In genomic region chr3:100634493-100635272, GRCh38 we compare ENCODE assay signal across 1 cellular context.
TF ChIP-seq lines count a peak whose summit lies in the region.

No MANE protein-coding gene starts in this region.

TF ChIP-seq in GM12878, 131 proteins besides CTCF, POLR2A, EP300 and RAD21 (continued from another document and continues in another):
- no peak for TF ChIP-seq MYC (IDR thresholded peaks at IDR 0.05; ENCODE audit: insufficient read depth, insufficient read length, insufficient replicate concordance, low read length, severe bottlenecking)
- TF ChIP-seq NFYA (IDR thresholded peaks at IDR 0.05; ENCODE audit: borderline replicate concordance, low read depth, low read length), result no peak
- 0 out of 2 replicates have a peak, but pooled peaks have one; percentile 26 for TF ChIP-seq MTA2 (IDR thresholded peaks at IDR 0.05; ENCODE audit: low read depth)
- no peak for TF ChIP-seq JUNB (IDR thresholded peaks at IDR 0.05)
- no peak for TF ChIP-seq TCF12 (IDR thresholded peaks at IDR 0.05; ENCODE audit: low read depth, low read length)
- TF ChIP-seq, protein P1, sequence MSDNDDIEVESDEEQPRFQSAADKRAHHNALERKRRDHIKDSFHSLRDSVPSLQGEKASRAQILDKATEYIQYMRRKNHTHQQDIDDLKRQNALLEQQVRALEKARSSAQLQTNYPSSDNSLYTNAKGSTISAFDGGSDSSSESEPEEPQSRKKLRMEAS (IDR thresholded peaks at IDR 0.05; ENCODE audit: low read depth, low read length), result no peak
- no peak for TF ChIP-seq YBX1 (IDR thresholded peaks at IDR 0.05)
- no peak for TF ChIP-seq CREB1 (IDR thresholded peaks at IDR 0.05; ENCODE audit: low read depth)
- TF ChIP-seq ETV6 (conservative IDR thresholded peaks at IDR 0.05 in 1 of 2, IDR thresholded peaks at IDR 0.05 in 1 of 2; ENCODE audit: borderline replicate concordance in 1 of 2, low read depth in 1 of 2), result no peak
- no peak for TF ChIP-seq BCLAF1 (IDR thresholded peaks at IDR 0.05)
- no peak for TF ChIP-seq ZZZ3 (IDR thresholded peaks at IDR 0.05; ENCODE audit: control insufficient read depth, insufficient read length, low read depth)
- no peak for TF ChIP-seq MXI1 (IDR thresholded peaks at IDR 0.05; ENCODE audit: low read depth, low read length)
- no peak for TF ChIP-seq NFXL1 (IDR thresholded peaks at IDR 0.05; ENCODE audit: borderline replicate concordance)
- TF ChIP-seq STAT1 (conservative IDR thresholded peaks at IDR 0.05), result no peak
- no peak for TF ChIP-seq CUX1 (IDR thresholded peaks at IDR 0.05; ENCODE audit: insufficient replicate concordance, low read depth, low read length)
- no peak for TF ChIP-seq SMARCA5 (IDR thresholded peaks at IDR 0.05)
- TF ChIP-seq, protein P2, sequence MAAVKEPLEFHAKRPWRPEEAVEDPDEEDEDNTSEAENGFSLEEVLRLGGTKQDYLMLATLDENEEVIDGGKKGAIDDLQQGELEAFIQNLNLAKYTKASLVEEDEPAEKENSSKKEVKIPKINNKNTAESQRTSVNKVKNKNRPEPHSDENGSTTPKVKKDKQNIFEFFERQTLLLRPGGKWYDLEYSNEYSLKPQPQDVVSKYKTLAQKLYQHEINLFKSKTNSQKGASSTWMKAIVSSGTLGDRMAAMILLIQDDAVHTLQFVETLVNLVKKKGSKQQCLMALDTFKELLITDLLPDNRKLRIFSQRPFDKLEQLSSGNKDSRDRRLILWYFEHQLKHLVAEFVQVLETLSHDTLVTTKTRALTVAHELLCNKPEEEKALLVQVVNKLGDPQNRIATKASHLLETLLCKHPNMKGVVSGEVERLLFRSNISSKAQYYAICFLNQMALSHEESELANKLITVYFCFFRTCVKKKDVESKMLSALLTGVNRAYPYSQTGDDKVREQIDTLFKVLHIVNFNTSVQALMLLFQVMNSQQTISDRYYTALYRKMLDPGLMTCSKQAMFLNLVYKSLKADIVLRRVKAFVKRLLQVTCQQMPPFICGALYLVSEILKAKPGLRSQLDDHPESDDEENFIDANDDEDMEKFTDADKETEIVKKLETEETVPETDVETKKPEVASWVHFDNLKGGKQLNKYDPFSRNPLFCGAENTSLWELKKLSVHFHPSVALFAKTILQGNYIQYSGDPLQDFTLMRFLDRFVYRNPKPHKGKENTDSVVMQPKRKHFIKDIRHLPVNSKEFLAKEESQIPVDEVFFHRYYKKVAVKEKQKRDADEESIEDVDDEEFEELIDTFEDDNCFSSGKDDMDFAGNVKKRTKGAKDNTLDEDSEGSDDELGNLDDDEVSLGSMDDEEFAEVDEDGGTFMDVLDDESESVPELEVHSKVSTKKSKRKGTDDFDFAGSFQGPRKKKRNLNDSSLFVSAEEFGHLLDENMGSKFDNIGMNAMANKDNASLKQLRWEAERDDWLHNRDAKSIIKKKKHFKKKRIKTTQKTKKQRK (IDR thresholded peaks at IDR 0.05; ENCODE audit: low read depth, low read length), result no peak
- no peak for TF ChIP-seq GABPA (IDR thresholded peaks at IDR 0.05; ENCODE audit: low read depth)
- no peak for TF ChIP-seq RCOR1 (conservative IDR thresholded peaks at IDR 0.05; ENCODE audit: low read depth, low read length)
- no peak for TF ChIP-seq PML (IDR thresholded peaks at IDR 0.05; ENCODE audit: low read length)
- no peak for TF ChIP-seq FOS (IDR thresholded peaks at IDR 0.05; ENCODE audit: borderline replicate concordance, extremely low read depth, insufficient read length)
- no peak for TF ChIP-seq KDM1A (IDR thresholded peaks at IDR 0.05; ENCODE audit: borderline replicate concordance)
- TF ChIP-seq ATF2 (IDR thresholded peaks at IDR 0.05; ENCODE audit: low read length), result no peak
- TF ChIP-seq HDAC6 (IDR thresholded peaks at IDR 0.05; ENCODE audit: unreplicated experiment), result no peak
- TF ChIP-seq TCF7 (IDR thresholded peaks at IDR 0.05; ENCODE audit: borderline replicate concordance), result no peak
- 0 out of 2 replicates have a peak, but pooled peaks have one; percentile 27 for TF ChIP-seq YY1 (IDR thresholded peaks at IDR 0.05; ENCODE audit: low read depth, low read length)
- TF ChIP-seq NR2F1 (conservative IDR thresholded peaks at IDR 0.05), result no peak
- TF ChIP-seq SIX5 (IDR thresholded peaks at IDR 0.05; ENCODE audit: low read depth, low read length, severe bottlenecking), result no peak
- TF ChIP-seq TARDBP (IDR thresholded peaks at IDR 0.05; ENCODE audit: borderline replicate concordance), result no peak
- TF ChIP-seq ZNF687 (IDR thresholded peaks at IDR 0.05), result no peak
- no peak for TF ChIP-seq RAD51 (IDR thresholded peaks at IDR 0.05)
- TF ChIP-seq NFIC (IDR thresholded peaks at IDR 0.05; ENCODE audit: low read depth, low read length), result no peak
- no peak for TF ChIP-seq MEF2A (IDR thresholded peaks at IDR 0.05; ENCODE audit: insufficient read depth, low read depth, low read length)
- TF ChIP-seq HDAC2 (IDR thresholded peaks at IDR 0.05), result no peak
- TF ChIP-seq ESRRA (IDR thresholded peaks at IDR 0.05; ENCODE audit: low read length), result no peak
- TF ChIP-seq, protein P3, sequence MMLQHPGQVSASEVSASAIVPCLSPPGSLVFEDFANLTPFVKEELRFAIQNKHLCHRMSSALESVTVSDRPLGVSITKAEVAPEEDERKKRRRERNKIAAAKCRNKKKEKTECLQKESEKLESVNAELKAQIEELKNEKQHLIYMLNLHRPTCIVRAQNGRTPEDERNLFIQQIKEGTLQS (IDR thresholded peaks at IDR 0.05; ENCODE audit: borderline replicate concordance, extremely low read depth, low read depth, low read length), result no peak
- TF ChIP-seq BCL3 (IDR thresholded peaks at IDR 0.05; ENCODE audit: borderline replicate concordance, insufficient read depth, low read depth, low read length, poor library complexity, severe bottlenecking), result no peak
- peak; percentile 88; the same call in 1 of the 2 replicates for TF ChIP-seq ZBTB33 (IDR thresholded peaks at IDR 0.05)
- TF ChIP-seq SUZ12 (IDR thresholded peaks at IDR 0.05; ENCODE audit: unreplicated experiment), result no peak
- no peak for TF ChIP-seq SREBF2 (IDR thresholded peaks at IDR 0.05; ENCODE audit: low read length)
- no peak for TF ChIP-seq DPF2 (IDR thresholded peaks at IDR 0.05)
- TF ChIP-seq ASH2L (IDR thresholded peaks at IDR 0.05; ENCODE audit: borderline replicate concordance, low read depth), result no peak
